ENCODE assay signal across 7 cellular contexts in the genomic region with DNA sequence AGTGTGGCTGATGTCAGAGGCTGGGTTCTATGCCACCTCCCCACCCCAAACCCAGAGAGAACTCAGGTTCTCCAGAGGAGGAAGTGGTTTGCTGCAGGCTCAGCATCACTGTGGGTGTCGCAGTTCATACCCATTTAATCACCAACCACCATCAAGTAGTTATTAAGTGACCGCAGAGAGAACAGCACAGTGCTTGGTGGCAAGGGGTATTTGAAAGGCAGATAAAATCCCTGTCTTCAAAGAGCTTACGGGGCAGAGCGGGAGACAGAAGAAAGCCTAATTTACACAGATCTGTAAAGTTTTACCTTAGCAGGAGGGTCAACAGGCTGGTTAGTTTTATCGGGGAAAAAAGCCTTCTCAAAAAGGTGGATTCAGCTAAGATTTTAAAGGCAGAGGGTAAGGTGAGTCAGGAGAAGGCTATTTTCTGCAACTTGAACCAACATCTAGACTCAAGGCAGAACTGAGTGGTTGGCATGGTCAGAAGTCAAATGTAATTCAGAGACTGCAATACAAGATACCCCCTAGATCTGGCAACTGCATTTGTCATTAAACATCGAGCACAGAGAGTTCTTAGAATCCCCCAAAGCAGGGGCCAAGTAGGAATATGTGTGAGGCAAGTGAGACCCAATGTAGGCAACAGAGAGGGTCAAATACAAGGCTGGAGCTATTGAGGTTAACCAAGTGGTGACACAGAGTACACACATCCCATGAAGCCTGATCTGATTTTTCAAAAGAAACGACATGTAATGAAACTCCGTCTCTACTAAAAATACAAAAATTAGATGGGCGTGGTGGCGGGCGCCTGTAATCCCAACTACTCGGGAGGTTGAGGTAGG. TPM values are rescaled to one million over a fixed set of nuclear protein-coding genes. Genes with fewer than 3 reads are reported as not detected.
A peak's percentile ranks its signal among the peaks of the same experiment; 100 is the strongest.
DNase-seq lines count a peak whose midpoint lies in the region; ATAC-seq and TF ChIP-seq lines count a peak whose summit lies in the region.

No MANE protein-coding gene starts in this region.

- peaks cover 10% of the 10 kb centered on the region for H3K36me3 ChIP-seq in suprapubic skin

- H3K27me3 ChIP-seq in suprapubic skin: no peaks in the 10 kb centered on the region

- H3K9me3 ChIP-seq in suprapubic skin: no peaks in the 10 kb centered on the region

- WGBS in suprapubic skin: 82% methylated on average over 11 of the region's 12 CpGs

- peaks cover 2% of the 10 kb centered on the region for H3K36me3 Mint-ChIP-seq in memory B cell

- peak overlapping the region; percentile 54 for H3K27ac ChIP-seq in suprapubic skin

- H3K9me3 Mint-ChIP-seq in memory B cell: no peaks in the 10 kb centered on the region

- H3K4me1 ChIP-seq in suprapubic skin: peaks cover 96% of the 10 kb centered on the region

- H3K4me3 Mint-ChIP-seq in memory B cell: peak overlapping the region; percentile 43

- DNase-seq in NOMO-1 treated with dmso at 0.1 percent for 144 hours (lab: John Stamatoyannopoulos, UW; ENCODE audit: unreplicated experiment) (peak; percentile 74), activated T-cell treated with anti-CD3 and anti-CD28 coated beads for 24 hours (ENCODE audit: low read depth) (peak; percentile 60), memory B cell (ENCODE audit: low spot score in 2 of 2) (peak in 1 of 2 donors; percentile 61), suprapubic skin (ENCODE audit: low spot score in 2 of 2) (no peak), islet precursor cell (no peak), SW 1271 (lab: John Stamatoyannopoulos, UW) (no peak), DMS153 (lab: John Stamatoyannopoulos, UW) (no peak)

- peaks cover 45% of the 10 kb centered on the region for H3K4me1 Mint-ChIP-seq in memory B cell

- peaks cover 34% of the 10 kb centered on the region for H3K27me3 Mint-ChIP-seq in memory B cell

- TF ChIP-seq CTCF in suprapubic skin (IDR thresholded peaks at IDR 0.05): no peak

- TF ChIP-seq EP300 in suprapubic skin (IDR thresholded peaks at IDR 0.05): no peak

- H3K27ac Mint-ChIP-seq in memory B cell: peak overlapping the region; percentile 29

- no peak overlapping the region for H3K4me3 ChIP-seq in suprapubic skin

- TF ChIP-seq POLR2A in suprapubic skin (IDR thresholded peaks at IDR 0.05): no peak

- peak; percentile 87 for ATAC-seq in memory B cell (ENCODE audit: low read depth)

RNA-seq across cellular contexts. Expression of gene PXN, which starts 13.2 kb away (rescaled TPM):
- 10 to 100 TPM; 37.2 to 63.7 (median 51.6) TPM for total RNA-seq in suprapubic skin

RNA-seq across cellular contexts. Expression of gene RNU4-2, which starts 39.4 kb away (rescaled TPM):
- under 1 TPM; under 0.01 TPM for total RNA-seq in suprapubic skin

RNA-seq across cellular contexts. Expression of gene RNU4-1, which starts 40.7 kb away (rescaled TPM):
- total RNA-seq in suprapubic skin: not detected

RNA-seq across cellular contexts. Expression of gene SIRT4, which starts 49.8 kb away (rescaled TPM):
- 1 to 10 TPM; 1.8 to 4.4 (median 3.6) TPM for total RNA-seq in suprapubic skin

RNA-seq across cellular contexts. Expression of gene RPLP0, which starts 51.4 kb away (rescaled TPM):
- total RNA-seq in suprapubic skin: 1,000 to 10,000 TPM; 1,993 to 4,861 (median 3,987) TPM

Comparison
In these comparisons a context has a peak if more than half of its experiments do, and no peak if none do; other contexts are left out.
1. DNase-seq: peak in NOMO-1 treated with dmso at 0.1 percent for 144 hours (single experiment) and activated T-cell treated with anti-CD3 and anti-CD28 coated beads for 24 hours (single experiment); none in suprapubic skin (0 of 2), islet precursor cell (single experiment), SW 1271 (0 of 2) and DMS153 (single experiment).